In the genomic region with DNA sequence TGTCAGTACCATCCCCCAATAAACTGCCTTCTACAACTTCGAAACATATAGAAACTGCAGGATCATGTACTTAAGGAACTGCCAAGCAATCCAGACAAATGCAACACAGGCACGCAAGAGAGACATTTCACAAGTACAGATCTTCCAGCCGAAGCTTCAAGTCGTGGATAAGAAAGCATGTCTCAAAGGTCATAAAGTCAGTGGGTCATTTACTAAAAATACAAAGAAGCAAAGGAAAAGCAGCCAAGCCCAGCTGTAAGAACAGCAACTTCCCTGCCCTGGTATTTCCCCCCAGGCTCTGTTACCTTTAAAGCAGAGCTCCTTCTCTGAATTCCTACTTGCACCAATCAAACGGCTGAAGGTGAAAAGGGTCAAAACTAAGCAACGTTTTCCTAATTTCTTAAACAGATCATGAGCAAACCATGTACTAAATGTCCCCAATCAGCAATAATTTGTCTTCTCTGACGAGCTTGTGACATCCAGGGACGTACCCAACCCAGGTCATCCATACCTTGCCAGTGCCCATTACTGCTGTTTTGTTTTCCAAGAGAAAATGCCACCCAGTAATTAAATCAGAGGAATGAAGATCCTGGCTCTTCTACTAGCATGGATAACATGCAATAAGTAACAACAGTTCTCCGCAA, we compare ENCODE assay signal across 2 cellular contexts.
TF ChIP-seq lines count a peak whose summit lies in the region.

No MANE protein-coding gene starts in this region.

TF ChIP-seq in SK-N-SH, 30 proteins besides CTCF, POLR2A, EP300 and RAD21 (continued from another document):
- TF ChIP-seq, protein P1, sequence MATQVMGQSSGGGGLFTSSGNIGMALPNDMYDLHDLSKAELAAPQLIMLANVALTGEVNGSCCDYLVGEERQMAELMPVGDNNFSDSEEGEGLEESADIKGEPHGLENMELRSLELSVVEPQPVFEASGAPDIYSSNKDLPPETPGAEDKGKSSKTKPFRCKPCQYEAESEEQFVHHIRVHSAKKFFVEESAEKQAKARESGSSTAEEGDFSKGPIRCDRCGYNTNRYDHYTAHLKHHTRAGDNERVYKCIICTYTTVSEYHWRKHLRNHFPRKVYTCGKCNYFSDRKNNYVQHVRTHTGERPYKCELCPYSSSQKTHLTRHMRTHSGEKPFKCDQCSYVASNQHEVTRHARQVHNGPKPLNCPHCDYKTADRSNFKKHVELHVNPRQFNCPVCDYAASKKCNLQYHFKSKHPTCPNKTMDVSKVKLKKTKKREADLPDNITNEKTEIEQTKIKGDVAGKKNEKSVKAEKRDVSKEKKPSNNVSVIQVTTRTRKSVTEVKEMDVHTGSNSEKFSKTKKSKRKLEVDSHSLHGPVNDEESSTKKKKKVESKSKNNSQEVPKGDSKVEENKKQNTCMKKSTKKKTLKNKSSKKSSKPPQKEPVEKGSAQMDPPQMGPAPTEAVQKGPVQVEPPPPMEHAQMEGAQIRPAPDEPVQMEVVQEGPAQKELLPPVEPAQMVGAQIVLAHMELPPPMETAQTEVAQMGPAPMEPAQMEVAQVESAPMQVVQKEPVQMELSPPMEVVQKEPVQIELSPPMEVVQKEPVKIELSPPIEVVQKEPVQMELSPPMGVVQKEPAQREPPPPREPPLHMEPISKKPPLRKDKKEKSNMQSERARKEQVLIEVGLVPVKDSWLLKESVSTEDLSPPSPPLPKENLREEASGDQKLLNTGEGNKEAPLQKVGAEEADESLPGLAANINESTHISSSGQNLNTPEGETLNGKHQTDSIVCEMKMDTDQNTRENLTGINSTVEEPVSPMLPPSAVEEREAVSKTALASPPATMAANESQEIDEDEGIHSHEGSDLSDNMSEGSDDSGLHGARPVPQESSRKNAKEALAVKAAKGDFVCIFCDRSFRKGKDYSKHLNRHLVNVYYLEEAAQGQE (IDR thresholded peaks at IDR 0.05; ENCODE audit: low read depth, low read length) = no peak
- TF ChIP-seq, protein P2, sequence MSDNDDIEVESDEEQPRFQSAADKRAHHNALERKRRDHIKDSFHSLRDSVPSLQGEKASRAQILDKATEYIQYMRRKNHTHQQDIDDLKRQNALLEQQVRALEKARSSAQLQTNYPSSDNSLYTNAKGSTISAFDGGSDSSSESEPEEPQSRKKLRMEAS (IDR thresholded peaks at IDR 0.05; ENCODE audit: low read depth) = no peak
- TF ChIP-seq TCF12 (IDR thresholded peaks at IDR 0.05) (no peak), NFIC (IDR thresholded peaks at IDR 0.05; ENCODE audit: borderline replicate concordance) (no peak), EZH2phosphoT487 (IDR thresholded peaks at IDR 0.05; ENCODE audit: borderline replicate concordance, low read depth) (no peak), MXI1 (IDR thresholded peaks at IDR 0.05; ENCODE audit: low read depth, low read length) (no peak), GABPA (IDR thresholded peaks at IDR 0.05; ENCODE audit: low read depth) (no peak), RFX5 (IDR thresholded peaks at IDR 0.05; ENCODE audit: low read length) (no peak), GATA2 (CRISPR knock-in tag; IDR thresholded peaks at IDR 0.05) (no peak), TEAD4 (IDR thresholded peaks at IDR 0.05; ENCODE audit: borderline replicate concordance, insufficient read depth) (no peak), SIN3A (IDR thresholded peaks at IDR 0.05; ENCODE audit: borderline replicate concordance, low read depth, low read length) (no peak), SMC3 (IDR thresholded peaks at IDR 0.05; ENCODE audit: low read depth, low read length) (no peak), FOXJ3 (CRISPR knock-in tag; IDR thresholded peaks at IDR 0.05) (no peak), TAF1 (IDR thresholded peaks at IDR 0.05; ENCODE audit: borderline replicate concordance, low read depth, low read length) (no peak), RXRA (IDR thresholded peaks at IDR 0.05; ENCODE audit: borderline replicate concordance, low read depth) (no peak), FOXM1 (IDR thresholded peaks at IDR 0.05; ENCODE audit: low read depth) (no peak)
- TF ChIP-seq, protein P3, sequence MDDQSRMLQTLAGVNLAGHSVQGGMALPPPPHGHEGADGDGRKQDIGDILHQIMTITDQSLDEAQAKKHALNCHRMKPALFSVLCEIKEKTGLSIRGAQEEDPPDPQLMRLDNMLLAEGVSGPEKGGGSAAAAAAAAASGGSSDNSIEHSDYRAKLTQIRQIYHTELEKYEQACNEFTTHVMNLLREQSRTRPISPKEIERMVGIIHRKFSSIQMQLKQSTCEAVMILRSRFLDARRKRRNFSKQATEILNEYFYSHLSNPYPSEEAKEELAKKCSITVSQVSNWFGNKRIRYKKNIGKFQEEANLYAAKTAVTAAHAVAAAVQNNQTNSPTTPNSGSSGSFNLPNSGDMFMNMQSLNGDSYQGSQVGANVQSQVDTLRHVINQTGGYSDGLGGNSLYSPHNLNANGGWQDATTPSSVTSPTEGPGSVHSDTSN (IDR thresholded peaks at IDR 0.05) = no peak
- TF ChIP-seq, protein P4, sequence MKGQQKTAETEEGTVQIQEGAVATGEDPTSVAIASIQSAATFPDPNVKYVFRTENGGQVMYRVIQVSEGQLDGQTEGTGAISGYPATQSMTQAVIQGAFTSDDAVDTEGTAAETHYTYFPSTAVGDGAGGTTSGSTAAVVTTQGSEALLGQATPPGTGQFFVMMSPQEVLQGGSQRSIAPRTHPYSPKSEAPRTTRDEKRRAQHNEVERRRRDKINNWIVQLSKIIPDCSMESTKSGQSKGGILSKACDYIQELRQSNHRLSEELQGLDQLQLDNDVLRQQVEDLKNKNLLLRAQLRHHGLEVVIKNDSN (IDR thresholded peaks at IDR 0.05; ENCODE audit: borderline replicate concordance, low read depth) = no peak
TF ChIP-seq in SK-N-SH: peak in this region for 0.

TF ChIP-seq in SK-N-SH treated with all-trans-retinoic acid at 6 μM for 48 hours, 23 proteins besides CTCF, POLR2A, EP300 and RAD21 (continued from another document):
- TF ChIP-seq, protein P5, sequence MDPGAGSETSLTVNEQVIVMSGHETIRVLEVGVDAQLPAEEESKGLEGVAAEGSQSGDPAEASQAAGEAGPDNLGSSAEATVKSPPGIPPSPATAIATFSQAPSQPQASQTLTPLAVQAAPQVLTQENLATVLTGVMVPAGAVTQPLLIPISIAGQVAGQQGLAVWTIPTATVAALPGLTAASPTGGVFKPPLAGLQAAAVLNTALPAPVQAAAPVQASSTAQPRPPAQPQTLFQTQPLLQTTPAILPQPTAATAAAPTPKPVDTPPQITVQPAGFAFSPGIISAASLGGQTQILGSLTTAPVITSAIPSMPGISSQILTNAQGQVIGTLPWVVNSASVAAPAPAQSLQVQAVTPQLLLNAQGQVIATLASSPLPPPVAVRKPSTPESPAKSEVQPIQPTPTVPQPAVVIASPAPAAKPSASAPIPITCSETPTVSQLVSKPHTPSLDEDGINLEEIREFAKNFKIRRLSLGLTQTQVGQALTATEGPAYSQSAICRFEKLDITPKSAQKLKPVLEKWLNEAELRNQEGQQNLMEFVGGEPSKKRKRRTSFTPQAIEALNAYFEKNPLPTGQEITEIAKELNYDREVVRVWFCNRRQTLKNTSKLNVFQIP (CRISPR knock-in tag; IDR thresholded peaks at IDR 0.05; ENCODE audit: borderline replicate concordance, low read depth) = no peak
- TF ChIP-seq ISL1 (CRISPR knock-in tag; IDR thresholded peaks at IDR 0.05) = no peak
- TF ChIP-seq ZC3H10 (CRISPR knock-in tag; IDR thresholded peaks at IDR 0.05) = no peak
- no peak for TF ChIP-seq TCF4 (CRISPR knock-in tag; IDR thresholded peaks at IDR 0.05; ENCODE audit: borderline replicate concordance)
- TF ChIP-seq, protein P6, sequence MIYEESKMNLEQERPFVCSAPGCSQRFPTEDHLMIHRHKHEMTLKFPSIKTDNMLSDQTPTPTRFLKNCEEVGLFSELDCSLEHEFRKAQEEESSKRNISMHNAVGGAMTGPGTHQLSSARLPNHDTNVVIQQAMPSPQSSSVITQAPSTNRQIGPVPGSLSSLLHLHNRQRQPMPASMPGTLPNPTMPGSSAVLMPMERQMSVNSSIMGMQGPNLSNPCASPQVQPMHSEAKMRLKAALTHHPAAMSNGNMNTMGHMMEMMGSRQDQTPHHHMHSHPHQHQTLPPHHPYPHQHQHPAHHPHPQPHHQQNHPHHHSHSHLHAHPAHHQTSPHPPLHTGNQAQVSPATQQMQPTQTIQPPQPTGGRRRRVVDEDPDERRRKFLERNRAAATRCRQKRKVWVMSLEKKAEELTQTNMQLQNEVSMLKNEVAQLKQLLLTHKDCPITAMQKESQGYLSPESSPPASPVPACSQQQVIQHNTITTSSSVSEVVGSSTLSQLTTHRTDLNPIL (CRISPR knock-in tag; IDR thresholded peaks at IDR 0.05; ENCODE audit: low read depth) = no peak
- TF ChIP-seq ARNTL (CRISPR knock-in tag; IDR thresholded peaks at IDR 0.05; ENCODE audit: borderline replicate concordance, low read depth) = no peak
